In genomic region chr14:83463500-83464098, GRCh38 we compare ENCODE assay signal across 9 cellular contexts.
DNase-seq lines count a peak whose midpoint lies in the region; ATAC-seq and TF ChIP-seq lines count a peak whose summit lies in the region.
"Had no signal": no experiment of that assay in that cellular context is flagged by ENCODE, and none has a peak within 500 bp of the region (broad histone marks: within the 10 kb centered on the region; RNA-seq: fewer than 3 reads in every experiment).

No MANE protein-coding gene starts in this region.

- H3K4me2 ChIP-seq in SK-N-SH = no peak overlapping the region

- no peaks in the 10 kb centered on the region for H3K79me2 ChIP-seq in SK-N-SH (ENCODE audit: insufficient read depth)

- no peaks in the 10 kb centered on the region for H4K20me1 ChIP-seq in SK-N-SH (ENCODE audit: insufficient read depth)

- TF ChIP-seq RAD21 in SK-N-SH (IDR thresholded peaks at IDR 0.05; ENCODE audit: low read length) = peak; percentile 64

- H3K9me2 ChIP-seq in SK-N-SH = no peaks in the 10 kb centered on the region

- no peaks in the 10 kb centered on the region for H3K4me1 Mint-ChIP-seq in stimulated activated effector memory CD8-positive, alpha-beta T cell treated with anti-CD3 and anti-CD28 coated beads, Interleukin-12 subunit alpha, Interleukin-12 subunit beta, amount 100 ng/mL, for 72 hours
- H3K4me1 Mint-ChIP-seq: central memory CD8-positive, alpha-beta T cell had no signal

- H3K4me3 Mint-ChIP-seq in stimulated activated effector memory CD8-positive, alpha-beta T cell treated with anti-CD3 and anti-CD28 coated beads, Interleukin-12 subunit alpha, Interleukin-12 subunit beta, amount 100 ng/mL, for 72 hours = no peak overlapping the region
- H3K4me3 Mint-ChIP-seq: central memory CD8-positive, alpha-beta T cell had no signal

- no peak overlapping the region for H2AFZ ChIP-seq in SK-N-SH (ENCODE audit: low read depth)

- peak; percentile 7 for DNase-seq in stimulated activated CD4-positive, alpha-beta T cell treated with anti-CD3 and anti-CD28 coated beads, Interleukin-15, amount 100 ng/mL, for 24 hours
- no peak for DNase-seq in stimulated activated CD4-positive, alpha-beta T cell treated with anti-CD3 and anti-CD28 coated beads, Interleukin-2, amount 100 ng/mL, for 24 hours
- DNase-seq in LoVo (ENCODE audit: low spot score) (peak; percentile 3), SK-N-SH (peak; percentile 7), fibroblast of villous mesenchyme (ENCODE audit: low read depth) (peak; percentile 61), sigmoid colon (no peak)
- no peak for DNase-seq in stimulated activated effector memory CD8-positive, alpha-beta T cell treated with anti-CD3 and anti-CD28 coated beads, Interleukin-12 subunit alpha, Interleukin-12 subunit beta, amount 100 ng/mL, for 72 hours (ENCODE audit: low spot score in 2 of 2)

- H3K27ac ChIP-seq in SK-N-SH (ENCODE audit: low read depth in 2 of 2, low read length in 1 of 2) (no peak overlapping the region), sigmoid colon (no peak overlapping the region)

- POLR2A ChIA-PET in SK-N-SH (lab: Yijun Ruan, JAX) = no interaction called here

- H3K9me3 ChIP-seq in SK-N-SH = no peaks in the 10 kb centered on the region
- H3K9me3 ChIP-seq in sigmoid colon = peaks cover 0 to 4% (median 0%) of the 10 kb centered on the region in 4 donors

- TF ChIP-seq EP300 in SK-N-SH (IDR thresholded peaks at IDR 0.05; ENCODE audit: borderline replicate concordance in 1 of 2, low read depth in 1 of 2, low read length in 1 of 2) (no peak), sigmoid colon (IDR thresholded peaks at IDR 0.05) (no peak)

- H3K27me3 ChIP-seq in SK-N-SH (ENCODE audit: insufficient read depth) (no peaks in the 10 kb centered on the region), sigmoid colon (no peaks in the 10 kb centered on the region)

- TF ChIP-seq POLR2A in sigmoid colon (IDR thresholded peaks at IDR 0.05) = no peak

- CTCF ChIA-PET in SK-N-SH (lab: Yijun Ruan, JAX) = interaction anchor here (1.0 to 2.9 kb wide), 6 partner anchors 17 to 163 kb away, joined by 3 to 9 read pairs (median 6); no protein-coding TSS in a partner anchor

- 36% methylated on average over 4 of the region's 4 CpGs for WGBS in SK-N-SH (ENCODE audit: low lambda C conversion rate)
- WGBS in sigmoid colon, 2 donors = 49 to 50% methylated on average over 4 of the region's 4 CpGs

- peak; percentile 80 for TF ChIP-seq CTCF in SK-N-SH (IDR thresholded peaks at IDR 0.05)
- peak; percentile 76 for TF ChIP-seq CTCF in fibroblast of villous mesenchyme (IDR thresholded peaks at IDR 0.05; ENCODE audit: insufficient read depth, low read depth, low read length)
- TF ChIP-seq CTCF in sigmoid colon (IDR thresholded peaks at IDR 0.05) = peak in 3 of 4 experiments; percentile 12 to 49 (median 25)

- H3K36me3 Mint-ChIP-seq in stimulated activated effector memory CD8-positive, alpha-beta T cell treated with anti-CD3 and anti-CD28 coated beads, Interleukin-12 subunit alpha, Interleukin-12 subunit beta, amount 100 ng/mL, for 72 hours = no peaks in the 10 kb centered on the region

- intact Hi-C loops in sigmoid colon (cut with DNase I) = no loop called here

- H3K4me3 ChIP-seq in SK-N-SH (ENCODE audit: low read depth in 2 of 2, low read length in 1 of 2) (no peak overlapping the region; a peak in 1 of 4 replicates), fibroblast of villous mesenchyme (ENCODE audit: low read depth, low read length) (no peak overlapping the region), sigmoid colon (no peak overlapping the region)

- peaks cover 24% of the 10 kb centered on the region for H3K9me3 Mint-ChIP-seq in stimulated activated effector memory CD8-positive, alpha-beta T cell treated with anti-CD3 and anti-CD28 coated beads, Interleukin-12 subunit alpha, Interleukin-12 subunit beta, amount 100 ng/mL, for 72 hours

- no peak overlapping the region for H3K27ac Mint-ChIP-seq in stimulated activated effector memory CD8-positive, alpha-beta T cell treated with anti-CD3 and anti-CD28 coated beads, Interleukin-12 subunit alpha, Interleukin-12 subunit beta, amount 100 ng/mL, for 72 hours

- H3F3A ChIP-seq in SK-N-SH (replicated peaks; ENCODE audit: insufficient read depth) = no peaks in the 10 kb centered on the region

- H3K4me1 ChIP-seq in SK-N-SH (ENCODE audit: control insufficient read depth in 1 of 2, insufficient read depth in 2 of 2, low read depth in 1 of 2, low read length in 1 of 2) (no peaks in the 10 kb centered on the region), sigmoid colon (no peaks in the 10 kb centered on the region)

- H3K36me3 ChIP-seq in SK-N-SH (replicated peaks in 1 of 2; ENCODE audit: control insufficient read depth in 1 of 2, insufficient read depth in 2 of 2, low read length in 1 of 2) = no peaks in the 10 kb centered on the region
- H3K36me3 ChIP-seq in sigmoid colon = no peaks in the 10 kb centered on the region

- H3K9ac ChIP-seq in SK-N-SH = no peak overlapping the region

- no peak for ATAC-seq in stimulated activated effector memory CD8-positive, alpha-beta T cell treated with anti-CD3 and anti-CD28 coated beads, Interleukin-12 subunit alpha, Interleukin-12 subunit beta, amount 100 ng/mL, for 72 hours
- no peak for ATAC-seq in HG03439 (IDR thresholded peaks at IDR 0.05; ENCODE audit: unreplicated experiment)

TF ChIP-seq in SK-N-SH, 30 proteins besides CTCF, POLR2A, EP300 and RAD21:
- peak; percentile 44 for TF ChIP-seq SMC3 (IDR thresholded peaks at IDR 0.05; ENCODE audit: low read depth, low read length)
- TF ChIP-seq MXI1 (IDR thresholded peaks at IDR 0.05; ENCODE audit: low read depth, low read length) = no peak

Comparison
In these comparisons a context has a peak if more than half of its experiments do, and no peak if none do; other contexts are left out.
1. DNase-seq: peak in stimulated activated CD4-positive, alpha-beta T cell treated with anti-CD3 and anti-CD28 coated beads, Interleukin-15, amount 100 ng/mL, for 24 hours (single experiment), LoVo (single experiment), SK-N-SH (single experiment) and fibroblast of villous mesenchyme (single experiment); none in stimulated activated CD4-positive, alpha-beta T cell treated with anti-CD3 and anti-CD28 coated beads, Interleukin-2, amount 100 ng/mL, for 24 hours (0 of 2), sigmoid colon (single experiment) and stimulated activated effector memory CD8-positive, alpha-beta T cell treated with anti-CD3 and anti-CD28 coated beads, Interleukin-12 subunit alpha, Interleukin-12 subunit beta, amount 100 ng/mL, for 72 hours (0 of 2).
2. CTCF ChIP-seq: peak in every context shown above with its lines; median percentile 80 in SK-N-SH; 76 in fibroblast of villous mesenchyme; 25 in sigmoid colon.